In genomic region chr19:51371186-51371690, GRCh38 we compare ENCODE assay signal across 21 cellular contexts. TPM values are rescaled to one million over a fixed set of nuclear protein-coding genes. Genes with fewer than 3 reads are reported as not detected.
DNase-seq lines count a peak whose midpoint lies in the region; ATAC-seq and TF ChIP-seq lines count a peak whose summit lies in the region.
"Had no signal": no experiment of that assay in that cellular context is flagged by ENCODE, and none has a peak within 500 bp of the region (broad histone marks: within the 10 kb centered on the region; RNA-seq: fewer than 3 reads in every experiment).

No MANE protein-coding gene starts in this region.

- peaks cover 0 to 30% (median 3%) of the 10 kb centered on the region in 12 donors for H3K4me1 ChIP-seq in heart left ventricle
- H3K4me1 ChIP-seq in mononuclear cell (ENCODE audit: insufficient read depth, low read length), result peaks cover 85% of the 10 kb centered on the region
- H3K4me1 ChIP-seq in upper lobe of right lung, result no peaks in the 10 kb centered on the region
- peaks cover 4 to 21% (median 7%) of the 10 kb centered on the region in 3 donors for H3K4me1 ChIP-seq in esophagus squamous epithelium

- no peaks in the 10 kb centered on the region for H3K27me3 Mint-ChIP-seq in activated CD4-positive, alpha-beta memory T cell treated with anti-CD3 and anti-CD28 coated beads for 36 hours

- H3K27ac ChIP-seq in heart left ventricle, result peak overlapping the region in 1 of 12 donors; percentile 83
- H3K27ac ChIP-seq in upper lobe of right lung, result no peak overlapping the region
- H3K27ac ChIP-seq in esophagus squamous epithelium, result peak overlapping the region in 1 of 4 donors; percentile 44

- peaks cover 63% of the 10 kb centered on the region for H3K4me1 Mint-ChIP-seq in activated CD4-positive, alpha-beta memory T cell treated with anti-CD3 and anti-CD28 coated beads for 36 hours (ENCODE audit: low read depth)

- TF ChIP-seq POLR2A in heart left ventricle (IDR thresholded peaks at IDR 0.05) (no peak), esophagus squamous epithelium (IDR thresholded peaks at IDR 0.05) (no peak)

- H3K27ac Mint-ChIP-seq in activated CD4-positive, alpha-beta memory T cell treated with anti-CD3 and anti-CD28 coated beads for 36 hours, result peak overlapping the region; percentile 95
- H3K27ac Mint-ChIP-seq: mesothelial cell of epicardium had no signal

- WGBS in heart left ventricle, 4 donors, result 69 to 82% (median 79%) methylated on average over 8 of the region's 8 CpGs
- 72 to 81% methylated on average over 6 to 7 of the region's 8 CpGs for WGBS in esophagus squamous epithelium, 2 donors

- H3K4me3 ChIP-seq in heart left ventricle (peak overlapping the region in 2 of 12 donors; percentile 10 to 50), mononuclear cell (ENCODE audit: low read length) (peak overlapping the region; percentile 50), upper lobe of right lung (peak overlapping the region; percentile 28), esophagus squamous epithelium (peak overlapping the region in 1 of 4 donors; percentile 19)
- H3K4me3 ChIP-seq: right lobe of liver had no signal

- peaks cover 20% of the 10 kb centered on the region for H3K36me3 Mint-ChIP-seq in activated CD4-positive, alpha-beta memory T cell treated with anti-CD3 and anti-CD28 coated beads for 36 hours
- H3K36me3 Mint-ChIP-seq: mesothelial cell of epicardium had no signal

- DNase-seq in Right ventricle myocardium superior, result peak; percentile 11
- DNase-seq in heart left ventricle, result no peak
- DNase-seq in activated CD4-positive, alpha-beta memory T cell treated with anti-CD3 and anti-CD28 coated beads for 36 hours, result no peak
- no peak for DNase-seq in upper lobe of right lung
- DNase-seq in NCI-H146 treated with DMSO at 0.1 percent for 48 hours (lab: John Stamatoyannopoulos, UW; ENCODE audit: unreplicated experiment), result no peak
- DNase-seq in esophagus squamous epithelium (lab: John Stamatoyannopoulos, UW), result no peak
- DNase-seq: activated CD4-positive, CD25-positive, alpha-beta regulatory T cell treated with anti-CD3 and anti-CD28 coated beads, Interleukin-2, amount 50 U/mL, for 72 hours; GDM1; left cardiac atrium; NCI-H1048; NCI-H524; SHP77 treated with DMSO at 0.1 percent for 48 hours; stimulated activated CD4-positive, alpha-beta T cell treated with anti-CD3 and anti-CD28 coated beads, Interleukin-1b, Interleukin-23, amount 100 ng/mL, for 48 hours; substantia nigra had no signal

- intact Hi-C loops in Right ventricle myocardium superior (cut with DNase I), result no loop called here
- intact Hi-C loops in heart left ventricle (cut with DNase I), result no loop called here
- intact Hi-C loops in activated CD4-positive, alpha-beta memory T cell treated with anti-CD3 and anti-CD28 coated beads for 36 hours (cut with micrococcal nuclease), result no loop called here
- intact Hi-C loops in upper lobe of right lung (cut with DNase I), result no loop called here
- intact Hi-C loops in esophagus squamous epithelium (cut with DNase I), result no loop called here

- TF ChIP-seq CTCF in heart left ventricle (IDR thresholded peaks at IDR 0.05), result no peak
- TF ChIP-seq CTCF in upper lobe of right lung (IDR thresholded peaks at IDR 0.05), result no peak
- TF ChIP-seq CTCF in esophagus squamous epithelium (IDR thresholded peaks at IDR 0.05), result no peak

- peak overlapping the region; percentile 76 for H3K4me3 Mint-ChIP-seq in activated CD4-positive, alpha-beta memory T cell treated with anti-CD3 and anti-CD28 coated beads for 36 hours
- H3K4me3 Mint-ChIP-seq: mesothelial cell of epicardium had no signal

- H3K27me3 ChIP-seq in heart left ventricle (no peaks in the 10 kb centered on the region), mononuclear cell (ENCODE audit: insufficient read depth, low read length) (no peaks in the 10 kb centered on the region), upper lobe of right lung (no peaks in the 10 kb centered on the region), esophagus squamous epithelium (no peaks in the 10 kb centered on the region)
- H3K27me3 ChIP-seq: right lobe of liver had no signal

- H3K36me3 ChIP-seq in heart left ventricle (no peaks in the 10 kb centered on the region), upper lobe of right lung (no peaks in the 10 kb centered on the region), esophagus squamous epithelium (no peaks in the 10 kb centered on the region)
- H3K36me3 ChIP-seq: right lobe of liver had no signal

- no peak for ATAC-seq in Right ventricle myocardium superior (ENCODE audit: poor library complexity)
- ATAC-seq in heart left ventricle, result no peak
- no peak for ATAC-seq in upper lobe of right lung
- no peak for ATAC-seq in HG02885 (IDR thresholded peaks at IDR 0.05; ENCODE audit: poor library complexity, unreplicated experiment)
- ATAC-seq: GM12878, left cardiac atrium, right lobe of liver had no signal

- H3K9me3 ChIP-seq in heart left ventricle (no peaks in the 10 kb centered on the region), mononuclear cell (ENCODE audit: low read depth, low read length) (no peaks in the 10 kb centered on the region), upper lobe of right lung (no peaks in the 10 kb centered on the region), esophagus squamous epithelium (no peaks in the 10 kb centered on the region)
- H3K9me3 ChIP-seq: right lobe of liver had no signal

- POLR2A ChIA-PET in activated CD4-positive, alpha-beta memory T cell treated with anti-CD3 and anti-CD28 coated beads for 36 hours (lab: Charles Lee), result interaction anchor here (1.6 to 2.1 kb wide), 3 partner anchors 23 to 70 kb away, joined by 5 to 27 read pairs (median 6); no protein-coding TSS in a partner anchor

- CTCF ChIA-PET in activated CD4-positive, alpha-beta memory T cell treated with anti-CD3 and anti-CD28 coated beads for 36 hours (lab: Charles Lee), result interaction anchor here (1.1 to 2.7 kb wide), 3 partner anchors 10 to 48 kb away, joined by 3 to 9 read pairs (median 5); no protein-coding TSS in a partner anchor

- no peaks in the 10 kb centered on the region for H3K9me3 Mint-ChIP-seq in activated CD4-positive, alpha-beta memory T cell treated with anti-CD3 and anti-CD28 coated beads for 36 hours
- H3K9me3 Mint-ChIP-seq: mesothelial cell of epicardium had no signal

RNA-seq across cellular contexts. Expression of gene NKG7, which starts 1.2 kb away (rescaled TPM):
- total RNA-seq in Right ventricle myocardium superior (2.3 TPM), heart left ventricle (10 to 100 TPM in 1 of 9 donors, 1 to 10 TPM in 6, not detected in 2; 1.0 to 31.2 (median 2.4) TPM), mononuclear cell (119 TPM), upper lobe of right lung (25.1 TPM), esophagus squamous epithelium (1 to 10 TPM in 2 of 4 donors, under 1 TPM in 1, not detected in 1; 0.50 to 2.5 (median 2.2) TPM)
- 1 to 10 TPM; 1.0 to 2.9 TPM for polyA plus RNA-seq in heart left ventricle
- 100 to 1,000 TPM; 140 to 149 TPM for total RNA-seq in activated CD4-positive, alpha-beta memory T cell treated with anti-CD3 and anti-CD28 coated beads for 36 hours
- total RNA-seq: mesothelial cell of epicardium, osteocyte had no signal

RNA-seq across cellular contexts. Expression of gene CLDND2, which starts 2.4 kb away (rescaled TPM):
- 0.46 TPM for total RNA-seq in Right ventricle myocardium superior
- 1 to 10 TPM in 3 of 9 donors, under 1 TPM in 3, not detected in 3; 0.46 to 2.3 (median 0.92) TPM for total RNA-seq in heart left ventricle
- polyA plus RNA-seq in heart left ventricle, result not detected
- total RNA-seq in activated CD4-positive, alpha-beta memory T cell treated with anti-CD3 and anti-CD28 coated beads for 36 hours, result 1 to 10 TPM; 2.8 to 4.8 TPM
- 0.10 TPM for total RNA-seq in mononuclear cell
- 0.64 TPM for total RNA-seq in upper lobe of right lung
- total RNA-seq in esophagus squamous epithelium, result not detected
- total RNA-seq: osteocyte had no signal

RNA-seq across cellular contexts. Expression of gene ETFB, which starts 5.0 kb away (rescaled TPM):
- total RNA-seq in Right ventricle myocardium superior, result 530 TPM
- total RNA-seq in heart left ventricle, result 100 to 1,000 TPM; 206 to 835 (median 280) TPM
- polyA plus RNA-seq in heart left ventricle, result 100 to 1,000 TPM; 301 to 675 TPM
- total RNA-seq in activated CD4-positive, alpha-beta memory T cell treated with anti-CD3 and anti-CD28 coated beads for 36 hours, result 100 to 1,000 TPM; 190 to 193 TPM
- 21.5 TPM for total RNA-seq in mononuclear cell
- 54.5 TPM for total RNA-seq in upper lobe of right lung
- 100 to 1,000 TPM; 104 to 215 (median 157) TPM for total RNA-seq in esophagus squamous epithelium

RNA-seq across cellular contexts. Expression of gene LIM2, which starts 16.5 kb away (rescaled TPM):
- not detected for total RNA-seq in Right ventricle myocardium superior
- not detected for total RNA-seq in heart left ventricle
- polyA plus RNA-seq in heart left ventricle, result not detected
- under 1 TPM; 0.36 to 0.64 TPM for total RNA-seq in activated CD4-positive, alpha-beta memory T cell treated with anti-CD3 and anti-CD28 coated beads for 36 hours
- total RNA-seq in mononuclear cell, result 0.21 TPM
- total RNA-seq in upper lobe of right lung, result not detected
- total RNA-seq in esophagus squamous epithelium, result not detected
- total RNA-seq: GM12878, left cardiac atrium, mesothelial cell of epicardium, osteocyte, right lobe of liver had no signal
- polyA plus RNA-seq: GM12878 had no signal

RNA-seq across cellular contexts. Expression of gene C19orf84, which starts 19.2 kb away (rescaled TPM):
- not detected for total RNA-seq in Right ventricle myocardium superior
- not detected for total RNA-seq in heart left ventricle
- not detected for polyA plus RNA-seq in heart left ventricle
- not detected for total RNA-seq in activated CD4-positive, alpha-beta memory T cell treated with anti-CD3 and anti-CD28 coated beads for 36 hours
- total RNA-seq in mononuclear cell, result 0.21 TPM
- total RNA-seq in upper lobe of right lung, result not detected
- not detected for total RNA-seq in esophagus squamous epithelium
- total RNA-seq: left cardiac atrium; osteocyte; right lobe of liver; T-helper 2 cell treated with Interferon-gamma antibody and Interleukin-4, amounts not matched to agents 100 ng/mL and 5 ng/mL, for 36 hours had no signal
